In genomic region chr2:227297052-227297451, GRCh38 we compare ENCODE assay signal across 17 cellular contexts.
"Had no signal": no experiment of that assay in that cellular context is flagged by ENCODE, and none has a peak within 500 bp of the region (broad histone marks: within the 10 kb centered on the region; RNA-seq: fewer than 3 reads in every experiment).

No MANE protein-coding gene starts in this region.

- H3K27me3 ChIP-seq: dorsolateral prefrontal cortex, esophagus squamous epithelium had no signal

- H3K4me1 ChIP-seq: esophagus squamous epithelium, parathyroid adenoma, prostate gland had no signal

- H3K9me3 ChIP-seq: esophagus squamous epithelium, prostate gland had no signal

- DNase-seq: cortex of kidney; dorsolateral prefrontal cortex; effector CD8-positive, alpha-beta T cell; esophagus squamous epithelium; foreskin fibroblast; hippocampal formation; left cardiac atrium; left ventricle myocardium superior; mesenchymal stem cell; midbrain; occipital lobe; stimulated activated naive CD4-positive, alpha-beta T cell treated with Interleukin-2 at 50 U/mL for 16 hours had no signal

- H3K4me3 ChIP-seq: dorsolateral prefrontal cortex, esophagus squamous epithelium, lung, prostate gland had no signal

- H3K36me3 ChIP-seq: esophagus squamous epithelium, prostate gland had no signal

- ATAC-seq: left cardiac atrium, left ventricle myocardium superior, sciatic nerve had no signal

- H3K27ac ChIP-seq: dorsolateral prefrontal cortex, epithelial cell of prostate, esophagus squamous epithelium, parathyroid adenoma, prostate gland had no signal
